In the genomic region with DNA sequence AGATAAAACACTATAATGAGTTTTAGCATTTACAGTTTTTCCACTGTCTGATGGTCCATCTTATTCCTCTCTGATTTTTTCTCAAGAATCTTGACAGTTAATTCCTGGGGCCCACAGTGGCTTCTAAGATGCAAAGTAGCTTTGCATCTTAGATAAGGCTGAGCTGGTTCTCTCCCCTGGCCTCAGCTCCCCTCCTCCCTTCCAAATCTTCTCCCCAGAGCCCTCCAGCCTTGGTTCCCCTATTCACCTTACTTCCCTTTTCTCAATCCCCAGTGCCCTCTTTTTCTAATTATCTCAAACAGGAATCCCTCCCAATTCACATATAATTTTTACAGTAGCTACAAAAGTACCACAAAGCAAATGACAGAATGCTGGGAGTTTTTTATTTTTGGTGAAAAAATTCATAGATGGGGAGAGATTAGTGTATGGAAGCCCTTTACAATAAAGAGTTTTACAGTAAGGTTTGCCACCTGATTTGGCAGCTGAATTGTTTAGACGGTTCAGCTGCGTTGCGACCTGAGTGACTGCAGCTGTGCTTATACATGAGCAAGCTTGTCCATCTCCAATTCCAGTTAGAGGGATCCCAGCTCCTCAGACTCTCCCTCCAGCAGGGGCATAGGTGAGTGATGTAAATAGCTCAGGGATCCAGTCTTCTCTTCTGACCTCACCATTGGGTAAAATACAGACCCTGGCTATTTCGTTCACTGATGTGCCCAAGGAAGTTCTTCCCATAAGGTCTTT, we compare ENCODE assay signal across 1 cellular context.
TF ChIP-seq lines count a peak whose summit lies in the region.

No MANE protein-coding gene starts in this region.

TF ChIP-seq in WTC11, 78 proteins besides CTCF, POLR2A, EP300 and RAD21 (continued from another document):
- TF ChIP-seq PREB (CRISPR knock-in tag; IDR thresholded peaks at IDR 0.05; ENCODE audit: borderline replicate concordance) (no peak), IRF1 (CRISPR knock-in tag; IDR thresholded peaks at IDR 0.05) (no peak), E2F5 (CRISPR knock-in tag; IDR thresholded peaks at IDR 0.05) (no peak), CREB1 (CRISPR knock-in tag; IDR thresholded peaks at IDR 0.05) (no peak), ZNF317 (CRISPR knock-in tag; IDR thresholded peaks at IDR 0.05; ENCODE audit: borderline replicate concordance, low read depth) (no peak), MLX (CRISPR knock-in tag; IDR thresholded peaks at IDR 0.05) (no peak), ATF2 (CRISPR knock-in tag; IDR thresholded peaks at IDR 0.05; ENCODE audit: borderline replicate concordance, low read depth) (no peak), ZNF219 (CRISPR knock-in tag; IDR thresholded peaks at IDR 0.05; ENCODE audit: borderline replicate concordance) (no peak), NFYB (CRISPR knock-in tag; conservative IDR thresholded peaks at IDR 0.05; ENCODE audit: low read depth) (no peak), FOXP4 (CRISPR knock-in tag; IDR thresholded peaks at IDR 0.05) (no peak)
- TF ChIP-seq, protein P1, sequence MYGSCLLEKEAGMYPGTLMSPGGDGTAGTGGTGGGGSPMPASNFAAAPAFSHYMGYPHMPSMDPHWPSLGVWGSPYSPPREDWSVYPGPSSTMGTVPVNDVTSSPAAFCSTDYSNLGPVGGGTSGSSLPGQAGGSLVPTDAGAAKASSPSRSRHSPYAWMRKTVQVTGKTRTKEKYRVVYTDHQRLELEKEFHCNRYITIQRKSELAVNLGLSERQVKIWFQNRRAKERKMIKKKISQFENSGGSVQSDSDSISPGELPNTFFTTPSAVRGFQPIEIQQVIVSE (CRISPR knock-in tag; IDR thresholded peaks at IDR 0.05; ENCODE audit: borderline replicate concordance) = no peak
- TF ChIP-seq, protein P2, sequence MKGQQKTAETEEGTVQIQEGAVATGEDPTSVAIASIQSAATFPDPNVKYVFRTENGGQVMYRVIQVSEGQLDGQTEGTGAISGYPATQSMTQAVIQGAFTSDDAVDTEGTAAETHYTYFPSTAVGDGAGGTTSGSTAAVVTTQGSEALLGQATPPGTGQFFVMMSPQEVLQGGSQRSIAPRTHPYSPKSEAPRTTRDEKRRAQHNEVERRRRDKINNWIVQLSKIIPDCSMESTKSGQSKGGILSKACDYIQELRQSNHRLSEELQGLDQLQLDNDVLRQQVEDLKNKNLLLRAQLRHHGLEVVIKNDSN (CRISPR knock-in tag; IDR thresholded peaks at IDR 0.05) = no peak
- TF ChIP-seq, protein P3, sequence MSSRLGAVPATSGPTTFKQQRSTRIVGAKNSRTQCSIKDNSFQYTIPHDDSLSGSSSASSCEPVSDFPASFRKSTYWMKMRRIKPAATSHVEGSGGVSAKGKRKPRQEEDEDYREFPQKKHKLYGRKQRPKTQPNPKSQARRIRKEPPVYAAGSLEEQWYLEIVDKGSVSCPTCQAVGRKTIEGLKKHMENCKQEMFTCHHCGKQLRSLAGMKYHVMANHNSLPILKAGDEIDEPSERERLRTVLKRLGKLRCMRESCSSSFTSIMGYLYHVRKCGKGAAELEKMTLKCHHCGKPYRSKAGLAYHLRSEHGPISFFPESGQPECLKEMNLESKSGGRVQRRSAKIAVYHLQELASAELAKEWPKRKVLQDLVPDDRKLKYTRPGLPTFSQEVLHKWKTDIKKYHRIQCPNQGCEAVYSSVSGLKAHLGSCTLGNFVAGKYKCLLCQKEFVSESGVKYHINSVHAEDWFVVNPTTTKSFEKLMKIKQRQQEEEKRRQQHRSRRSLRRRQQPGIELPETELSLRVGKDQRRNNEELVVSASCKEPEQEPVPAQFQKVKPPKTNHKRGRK (CRISPR knock-in tag; IDR thresholded peaks at IDR 0.05; ENCODE audit: borderline replicate concordance) = no peak
TF ChIP-seq in WTC11: peak in this region for 0.
